8 cellular contexts compared by ENCODE assay signal in the genomic region with DNA sequence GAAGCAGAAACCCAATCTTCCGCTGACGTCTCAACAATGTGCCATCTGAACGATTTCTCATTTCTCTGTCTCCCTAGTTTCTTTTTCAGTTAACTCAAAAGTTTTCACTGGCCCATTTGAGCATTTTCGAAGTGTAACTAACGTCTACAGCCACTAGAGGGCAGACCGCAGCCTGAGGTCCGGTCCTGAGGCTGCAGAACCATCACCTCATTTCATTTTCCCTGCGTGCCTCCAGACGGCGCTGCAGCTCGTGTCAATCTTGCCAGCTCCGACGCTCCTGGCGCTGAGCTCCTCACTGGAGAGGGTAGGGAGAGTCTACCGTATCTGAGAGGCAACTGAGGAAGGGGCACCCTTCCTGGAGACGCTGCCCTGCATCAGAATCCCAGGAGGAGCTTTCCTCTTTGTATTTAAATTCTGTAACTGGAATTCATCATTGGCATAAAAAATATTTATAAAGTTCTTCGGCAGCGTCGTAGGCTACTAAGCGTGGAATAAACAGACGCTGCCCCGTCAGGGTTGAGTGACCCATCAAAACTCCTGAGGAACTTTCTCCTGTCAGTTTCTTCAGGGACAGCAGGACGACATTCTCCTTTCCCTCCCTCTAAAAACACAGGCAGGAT. TPM values are rescaled to one million over a fixed set of nuclear protein-coding genes. Genes with fewer than 3 reads are reported as not detected.
DNase-seq lines count a peak whose midpoint lies in the region; TF ChIP-seq lines count a peak whose summit lies in the region.

No MANE protein-coding gene starts in this region.

- peak; percentile 79 for DNase-seq in GDM1 (lab: John Stamatoyannopoulos, UW)
- peak; percentile 86 for DNase-seq in MV-4-11 (lab: John Stamatoyannopoulos, UW)
- DNase-seq in SJCRH30 = peak; percentile 81 to 90
- DNase-seq in activated gamma-delta T cell treated with anti-CD3 and anti-CD28 coated beads, Interleukin-2, amount 50 U/mL, for 16 hours (ENCODE audit: low read depth) = peak; percentile 60
- DNase-seq in globus pallidus (ENCODE audit: low spot score) = peak; percentile 90
- DNase-seq in tibial artery = peak; percentile 85 to 92

- peak overlapping the region; percentile 65 for H2AFZ ChIP-seq in parathyroid adenoma

- H3K4me2 ChIP-seq in parathyroid adenoma (ENCODE audit: low read length) = peak overlapping the region; percentile 71

- H3K4me1 ChIP-seq in HEK293 (ENCODE audit: control insufficient read depth, insufficient read depth, low read length) (no peaks in the 10 kb centered on the region), SJCRH30 (peaks cover 6% of the 10 kb centered on the region), parathyroid adenoma (peaks cover 9% of the 10 kb centered on the region), tibial artery (peaks cover 0 to 14% (median 9%) of the 10 kb centered on the region in 4 donors)

- POLR2A ChIA-PET in HEK293 (lab: Yijun Ruan, JAX) = interaction anchor here (1.1 kb wide), 1 partner anchor 437 kb away, joined by 21 read pairs; a partner anchor contains a TSS

- H3K4me3 ChIP-seq in HEK293 (ENCODE audit: low read depth, low read length) = peak overlapping the region; percentile 3
- peak overlapping the region; percentile 39 for H3K4me3 ChIP-seq in SJCRH30
- peak overlapping the region; percentile 62 for H3K4me3 ChIP-seq in parathyroid adenoma (ENCODE audit: low read depth, low read length)
- H3K4me3 ChIP-seq in tibial artery = peak overlapping the region; percentile 43 to 46

- H3K36me3 ChIP-seq in HEK293 (ENCODE audit: control insufficient read depth in 2 of 2, insufficient read depth in 1 of 2, low read length in 2 of 2) (no peaks in the 10 kb centered on the region), SJCRH30 (no peaks in the 10 kb centered on the region), parathyroid adenoma (ENCODE audit: control insufficient read depth, insufficient read depth, low read length) (no peaks in the 10 kb centered on the region), tibial artery (no peaks in the 10 kb centered on the region)

- no peak overlapping the region for H3K9ac ChIP-seq in parathyroid adenoma

- TF ChIP-seq CTCF in HEK293 (tag by site-specific recombination; IDR thresholded peaks at IDR 0.05) = peak; percentile 99
- peak; percentile 100 for TF ChIP-seq CTCF in parathyroid adenoma (IDR thresholded peaks at IDR 0.05)
- peak; percentile 98 to 100 for TF ChIP-seq CTCF in tibial artery (IDR thresholded peaks at IDR 0.05)

- H3K27ac ChIP-seq in HEK293 (ENCODE audit: extremely low read depth, low read depth, low read length) (no peak overlapping the region), SJCRH30 (peak overlapping the region; percentile 12; the same call in 1 of the 2 replicates), parathyroid adenoma (peak overlapping the region; percentile 5), tibial artery (peak overlapping the region; percentile 48 to 57)

- H3K27me3 ChIP-seq in SJCRH30 = no peaks in the 10 kb centered on the region
- no peaks in the 10 kb centered on the region for H3K27me3 ChIP-seq in parathyroid adenoma (ENCODE audit: control insufficient read depth, insufficient read depth, low read length)
- H3K27me3 ChIP-seq in tibial artery = no peaks in the 10 kb centered on the region

- no peaks in the 10 kb centered on the region for H3K9me3 ChIP-seq in HEK293 (ENCODE audit: control insufficient read depth, insufficient read depth, low read depth, low read length)
- H3K9me3 ChIP-seq in SJCRH30 (replicated peaks) = no peaks in the 10 kb centered on the region
- H3K9me3 ChIP-seq in parathyroid adenoma (ENCODE audit: control insufficient read depth, low read length) = no peaks in the 10 kb centered on the region
- H3K9me3 ChIP-seq in tibial artery = no peaks in the 10 kb centered on the region

- CTCF ChIA-PET in HEK293 (lab: Yijun Ruan, JAX) = interaction anchor here (0.6 to 3.3 kb wide), 74 partner anchors 8 to 590 kb away, joined by 3 to 64 read pairs (median 4); a partner anchor contains a TSS

- H3K79me2 ChIP-seq in parathyroid adenoma = no peaks in the 10 kb centered on the region

- intact Hi-C loops in tibial artery (cut with DNase I; ENCODE audit: low total_unique reads) = loop anchor here (2.0 to 10.0 kb wide), 3 partner anchors 437 to 583 kb away; a partner anchor contains a TSS

TF ChIP-seq in HEK293, 187 proteins besides CTCF, POLR2A, EP300 and RAD21 (continues in another document):
- TF ChIP-seq YY2 (tag by site-specific recombination; IDR thresholded peaks at IDR 0.05) (no peak), ZNF561 (tag by site-specific recombination; IDR thresholded peaks at IDR 0.05; ENCODE audit: borderline replicate concordance) (0 out of 2 replicates have a peak, but pooled peaks have one; percentile 19), ZBTB48 (tag by site-specific recombination; IDR thresholded peaks at IDR 0.05) (0 out of 2 replicates have a peak, but pooled peaks have one; percentile 49), ZNF843 (tag by site-specific recombination; IDR thresholded peaks at IDR 0.05) (no peak), ZNF404 (tag by site-specific recombination; IDR thresholded peaks at IDR 0.05) (no peak), ZNF677 (tag by site-specific recombination; IDR thresholded peaks at IDR 0.05) (no peak), ZNF544 (tag by site-specific recombination; IDR thresholded peaks at IDR 0.05) (no peak)
- TF ChIP-seq, protein P1, sequence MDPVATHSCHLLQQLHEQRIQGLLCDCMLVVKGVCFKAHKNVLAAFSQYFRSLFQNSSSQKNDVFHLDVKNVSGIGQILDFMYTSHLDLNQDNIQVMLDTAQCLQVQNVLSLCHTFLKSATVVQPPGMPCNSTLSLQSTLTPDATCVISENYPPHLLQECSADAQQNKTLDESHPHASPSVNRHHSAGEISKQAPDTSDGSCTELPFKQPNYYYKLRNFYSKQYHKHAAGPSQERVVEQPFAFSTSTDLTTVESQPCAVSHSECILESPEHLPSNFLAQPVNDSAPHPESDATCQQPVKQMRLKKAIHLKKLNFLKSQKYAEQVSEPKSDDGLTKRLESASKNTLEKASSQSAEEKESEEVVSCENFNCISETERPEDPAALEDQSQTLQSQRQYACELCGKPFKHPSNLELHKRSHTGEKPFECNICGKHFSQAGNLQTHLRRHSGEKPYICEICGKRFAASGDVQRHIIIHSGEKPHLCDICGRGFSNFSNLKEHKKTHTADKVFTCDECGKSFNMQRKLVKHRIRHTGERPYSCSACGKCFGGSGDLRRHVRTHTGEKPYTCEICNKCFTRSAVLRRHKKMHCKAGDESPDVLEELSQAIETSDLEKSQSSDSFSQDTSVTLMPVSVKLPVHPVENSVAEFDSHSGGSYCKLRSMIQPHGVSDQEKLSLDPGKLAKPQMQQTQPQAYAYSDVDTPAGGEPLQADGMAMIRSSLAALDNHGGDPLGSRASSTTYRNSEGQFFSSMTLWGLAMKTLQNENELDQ (tag by site-specific recombination; IDR thresholded peaks at IDR 0.05; ENCODE audit: low read depth) = no peak
- TF ChIP-seq, protein P2, sequence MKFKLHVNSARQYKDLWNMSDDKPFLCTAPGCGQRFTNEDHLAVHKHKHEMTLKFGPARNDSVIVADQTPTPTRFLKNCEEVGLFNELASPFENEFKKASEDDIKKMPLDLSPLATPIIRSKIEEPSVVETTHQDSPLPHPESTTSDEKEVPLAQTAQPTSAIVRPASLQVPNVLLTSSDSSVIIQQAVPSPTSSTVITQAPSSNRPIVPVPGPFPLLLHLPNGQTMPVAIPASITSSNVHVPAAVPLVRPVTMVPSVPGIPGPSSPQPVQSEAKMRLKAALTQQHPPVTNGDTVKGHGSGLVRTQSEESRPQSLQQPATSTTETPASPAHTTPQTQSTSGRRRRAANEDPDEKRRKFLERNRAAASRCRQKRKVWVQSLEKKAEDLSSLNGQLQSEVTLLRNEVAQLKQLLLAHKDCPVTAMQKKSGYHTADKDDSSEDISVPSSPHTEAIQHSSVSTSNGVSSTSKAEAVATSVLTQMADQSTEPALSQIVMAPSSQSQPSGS (tag by site-specific recombination; IDR thresholded peaks at IDR 0.05; ENCODE audit: low read depth) = no peak
- TF ChIP-seq, protein P3, sequence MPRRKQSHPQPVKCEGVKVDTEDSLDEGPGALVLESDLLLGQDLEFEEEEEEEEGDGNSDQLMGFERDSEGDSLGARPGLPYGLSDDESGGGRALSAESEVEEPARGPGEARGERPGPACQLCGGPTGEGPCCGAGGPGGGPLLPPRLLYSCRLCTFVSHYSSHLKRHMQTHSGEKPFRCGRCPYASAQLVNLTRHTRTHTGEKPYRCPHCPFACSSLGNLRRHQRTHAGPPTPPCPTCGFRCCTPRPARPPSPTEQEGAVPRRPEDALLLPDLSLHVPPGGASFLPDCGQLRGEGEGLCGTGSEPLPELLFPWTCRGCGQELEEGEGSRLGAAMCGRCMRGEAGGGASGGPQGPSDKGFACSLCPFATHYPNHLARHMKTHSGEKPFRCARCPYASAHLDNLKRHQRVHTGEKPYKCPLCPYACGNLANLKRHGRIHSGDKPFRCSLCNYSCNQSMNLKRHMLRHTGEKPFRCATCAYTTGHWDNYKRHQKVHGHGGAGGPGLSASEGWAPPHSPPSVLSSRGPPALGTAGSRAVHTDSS (tag by site-specific recombination; IDR thresholded peaks at IDR 0.05) = no peak
- TF ChIP-seq, protein P4, sequence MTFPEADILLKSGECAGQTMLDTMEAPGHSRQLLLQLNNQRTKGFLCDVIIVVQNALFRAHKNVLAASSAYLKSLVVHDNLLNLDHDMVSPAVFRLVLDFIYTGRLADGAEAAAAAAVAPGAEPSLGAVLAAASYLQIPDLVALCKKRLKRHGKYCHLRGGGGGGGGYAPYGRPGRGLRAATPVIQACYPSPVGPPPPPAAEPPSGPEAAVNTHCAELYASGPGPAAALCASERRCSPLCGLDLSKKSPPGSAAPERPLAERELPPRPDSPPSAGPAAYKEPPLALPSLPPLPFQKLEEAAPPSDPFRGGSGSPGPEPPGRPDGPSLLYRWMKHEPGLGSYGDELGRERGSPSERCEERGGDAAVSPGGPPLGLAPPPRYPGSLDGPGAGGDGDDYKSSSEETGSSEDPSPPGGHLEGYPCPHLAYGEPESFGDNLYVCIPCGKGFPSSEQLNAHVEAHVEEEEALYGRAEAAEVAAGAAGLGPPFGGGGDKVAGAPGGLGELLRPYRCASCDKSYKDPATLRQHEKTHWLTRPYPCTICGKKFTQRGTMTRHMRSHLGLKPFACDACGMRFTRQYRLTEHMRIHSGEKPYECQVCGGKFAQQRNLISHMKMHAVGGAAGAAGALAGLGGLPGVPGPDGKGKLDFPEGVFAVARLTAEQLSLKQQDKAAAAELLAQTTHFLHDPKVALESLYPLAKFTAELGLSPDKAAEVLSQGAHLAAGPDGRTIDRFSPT (tag by site-specific recombination; IDR thresholded peaks at IDR 0.05) = no peak

RNA-seq across cellular contexts. Expression of a gene that starts 28.5 kb away (rescaled TPM):
- total RNA-seq in SJCRH30 (2014; rRNA removed; shearing (Covaris generic)) = 5.4 and 6.2 TPM in 2 replicates

Comparison
In these comparisons a context has a peak if more than half of its experiments do, and no peak if none do; other contexts are left out.
1. H3K4me3 ChIP-seq: peak in every context shown above with its lines; median percentile 62 in parathyroid adenoma; 44 in tibial artery; 39 in SJCRH30; 3 in HEK293.